In genomic region chr21:45769239-45769758, GRCh38 we compare ENCODE assay signal across 18 cellular contexts.
DNase-seq lines count a peak whose midpoint lies in the region; TF ChIP-seq lines count a peak whose summit lies in the region.
"Had no signal": no experiment of that assay in that cellular context is flagged by ENCODE, and none has a peak within 500 bp of the region (broad histone marks: within the 10 kb centered on the region; RNA-seq: fewer than 3 reads in every experiment).

No MANE protein-coding gene starts in this region.

- no peak overlapping the region for H2BK5ac ChIP-seq in neuronal stem cell (ENCODE audit: low read length)

- peak overlapping the region; percentile 5 for H2AK5ac ChIP-seq in neuronal stem cell (ENCODE audit: low read depth, low read length)

- no peaks in the 10 kb centered on the region for H3K79me1 ChIP-seq in neuronal stem cell (ENCODE audit: low read depth, low read length)

- TF ChIP-seq CTCF in GM13976 (IDR thresholded peaks at IDR 0.05; ENCODE audit: borderline replicate concordance, control extremely low read depth, extremely low read depth, insufficient read depth, missing control alignments) = no peak
- TF ChIP-seq CTCF in tibial artery (IDR thresholded peaks at IDR 0.05) = no peak

- H3K18ac ChIP-seq in neuronal stem cell (ENCODE audit: low read length) = peak overlapping the region; percentile 36

- H2AFZ ChIP-seq in neuronal stem cell (ENCODE audit: low read length) = no peak overlapping the region

- no peak overlapping the region for H2BK120ac ChIP-seq in neuronal stem cell (ENCODE audit: low read depth, low read length)

- peak; percentile 75 for DNase-seq in activated CD4-positive, alpha-beta T cell treated with anti-CD3 and anti-CD28 coated beads, Interleukin-2, amount 10 ng/mL, durations not matched to agents 24 days and 14 days
- no peak for DNase-seq in activated CD4-positive, alpha-beta T cell treated with anti-CD3 and anti-CD28 coated beads for 4 hours
- DNase-seq in GM13976 (ENCODE audit: low spot score) (peak; percentile 22), neuronal stem cell (ENCODE audit: low spot score) (no peak), NCI-H2196 (lab: John Stamatoyannopoulos, UW; ENCODE audit: unreplicated experiment) (no peak), HuH-7.5 (ENCODE audit: low spot score) (no peak), tibial artery (no peak)
- DNase-seq in activated T-cell treated with anti-CD3 and anti-CD28 coated beads, Interleukin-2, amount 50 U/mL, for 48 hours = peak; percentile 46 to 52
- DNase-seq: body of pancreas, esophagus squamous epithelium, NCI-H146, NCI-H2171 treated with DMSO at 0.1 percent for 48 hours, NCI-H774, thyroid gland had no signal

- in situ Hi-C loops in GM13976 (cut with MboI; ENCODE audit: low sequenced_read_pairs, unreplicated experiment) = no loop called here

- peaks cover 0 to 5% of the 10 kb centered on the region in 2 donors for H3K4me1 ChIP-seq in neuronal stem cell (ENCODE audit: control insufficient read depth in 2 of 2, insufficient read depth in 1 of 2, low read depth in 1 of 2, low read length in 2 of 2)
- H3K4me1 ChIP-seq in tibial artery = no peaks in the 10 kb centered on the region
- H3K4me1 ChIP-seq: body of pancreas, esophagus squamous epithelium, gastroesophageal sphincter, thyroid gland had no signal

- no peaks in the 10 kb centered on the region for H3K27me3 Mint-ChIP-seq in activated CD4-positive, alpha-beta T cell treated with anti-CD3 and anti-CD28 coated beads, Interleukin-2, amount 10 ng/mL, durations not matched to agents 24 days and 14 days

- peaks cover under 1% of the 10 kb centered on the region for H3K9me3 Mint-ChIP-seq in activated CD4-positive, alpha-beta T cell treated with anti-CD3 and anti-CD28 coated beads, Interleukin-2, amount 10 ng/mL, durations not matched to agents 24 days and 14 days

- no peak overlapping the region for H2BK12ac ChIP-seq in neuronal stem cell (ENCODE audit: low read length)

- no peak overlapping the region for H3K23ac ChIP-seq in neuronal stem cell (ENCODE audit: low read depth, low read length, poor library complexity)

- H4K8ac ChIP-seq in neuronal stem cell (ENCODE audit: low read depth, low read length) = no peak overlapping the region

- H3K27ac Mint-ChIP-seq in activated CD4-positive, alpha-beta T cell treated with anti-CD3 and anti-CD28 coated beads, Interleukin-2, amount 10 ng/mL, durations not matched to agents 24 days and 14 days = peak overlapping the region; percentile 92

- no CpG with 5 or more reads among the region's 16 CpGs for WGBS in neuronal stem cell (ENCODE audit: extremely low coverage in 2 of 2, insufficient read length in 2 of 2, insufficient replicate concordance in 1 of 2), 2 donors

- no peak overlapping the region for H3K4ac ChIP-seq in neuronal stem cell (ENCODE audit: low read length)

- H3K9ac ChIP-seq in neuronal stem cell (ENCODE audit: low read depth, low read length, poor library complexity) = no peak overlapping the region

- H3K4me3 Mint-ChIP-seq in activated CD4-positive, alpha-beta T cell treated with anti-CD3 and anti-CD28 coated beads, Interleukin-2, amount 10 ng/mL, durations not matched to agents 24 days and 14 days = peak overlapping the region; percentile 35

- H3K27me3 ChIP-seq in neuronal stem cell (ENCODE audit: control insufficient read depth in 3 of 3, insufficient read depth in 3 of 3, low read depth in 1 of 3, low read length in 3 of 3) = no peaks in the 10 kb centered on the region
- H3K27me3 ChIP-seq in tibial artery = peaks cover 0 to 4% of the 10 kb centered on the region in 2 donors
- H3K27me3 ChIP-seq: BLaER1 treated with 17β-estradiol and CSF1 and Interleukin-3, amounts not matched to agents 10 nM and 100 nM; body of pancreas; gastroesophageal sphincter; thyroid gland had no signal

- no peak overlapping the region for H2BK15ac ChIP-seq in neuronal stem cell (ENCODE audit: low read length)

- no peak overlapping the region for H4K91ac ChIP-seq in neuronal stem cell (ENCODE audit: low read depth, low read length, poor library complexity)

- no peak overlapping the region for H3K14ac ChIP-seq in neuronal stem cell (ENCODE audit: low read length)

- H3K27ac ChIP-seq in neuronal stem cell (replicated peaks; ENCODE audit: low read length) (no peak overlapping the region), tibial artery (no peak overlapping the region)
- H3K27ac ChIP-seq: BLaER1 treated with 17β-estradiol and CSF1 and Interleukin-3, amounts not matched to agents 10 nM and 100 nM; body of pancreas; esophagus squamous epithelium; gastroesophageal sphincter; HL-60; thyroid gland had no signal

- H3K4me3 ChIP-seq in neuronal stem cell (ENCODE audit: low read length in 2 of 2) (no peak overlapping the region), tibial artery (no peak overlapping the region)
- H3K4me3 ChIP-seq: BLaER1 treated with 17β-estradiol and CSF1 and Interleukin-3, amounts not matched to agents 10 nM and 100 nM; body of pancreas; esophagus squamous epithelium; gastroesophageal sphincter; lung; thyroid gland had no signal

- H3K9me3 ChIP-seq in neuronal stem cell (replicated peaks in 1 of 2; ENCODE audit: control insufficient read depth in 2 of 2, insufficient read depth in 1 of 2, low read depth in 1 of 2, low read length in 2 of 2) = no peaks in the 10 kb centered on the region
- H3K9me3 ChIP-seq in tibial artery = peaks cover 0 to 11% (median 3%) of the 10 kb centered on the region in 3 donors
- H3K9me3 ChIP-seq: esophagus squamous epithelium, gastroesophageal sphincter, thyroid gland had no signal

- peaks cover 43% of the 10 kb centered on the region for H3K4me1 Mint-ChIP-seq in activated CD4-positive, alpha-beta T cell treated with anti-CD3 and anti-CD28 coated beads, Interleukin-2, amount 10 ng/mL, durations not matched to agents 24 days and 14 days

- intact Hi-C loops in activated CD4-positive, alpha-beta T cell treated with anti-CD3 and anti-CD28 coated beads, Interleukin-2, amount 10 ng/mL, durations not matched to agents 24 days and 14 days (cut with micrococcal nuclease) = no loop called here
- intact Hi-C loops in tibial artery (cut with DNase I; ENCODE audit: low total_unique reads) = no loop called here

- no peaks in the 10 kb centered on the region for H3K36me3 ChIP-seq in neuronal stem cell (replicated peaks in 1 of 2; ENCODE audit: control insufficient read depth in 2 of 2, insufficient read depth in 2 of 2, low read length in 2 of 2)
- no peaks in the 10 kb centered on the region for H3K36me3 ChIP-seq in tibial artery
- H3K36me3 ChIP-seq: esophagus squamous epithelium, gastroesophageal sphincter, thyroid gland had no signal

- H3K36me3 Mint-ChIP-seq in activated CD4-positive, alpha-beta T cell treated with anti-CD3 and anti-CD28 coated beads, Interleukin-2, amount 10 ng/mL, durations not matched to agents 24 days and 14 days (ENCODE audit: low read depth) = peaks cover 4% of the 10 kb centered on the region

- no peak overlapping the region for H3K4me2 ChIP-seq in neuronal stem cell (ENCODE audit: insufficient read depth, low read length, poor library complexity, severe bottlenecking)
- H3K4me2 ChIP-seq: BLaER1 treated with 17β-estradiol and CSF1 and Interleukin-3, amounts not matched to agents 10 nM and 100 nM had no signal

Comparison
In these comparisons a context has a peak if more than half of its experiments do, and no peak if none do; other contexts are left out.
1. DNase-seq: peak in activated CD4-positive, alpha-beta T cell treated with anti-CD3 and anti-CD28 coated beads, Interleukin-2, amount 10 ng/mL, durations not matched to agents 24 days and 14 days (single experiment), GM13976 (single experiment) and activated T-cell treated with anti-CD3 and anti-CD28 coated beads, Interleukin-2, amount 50 U/mL, for 48 hours (2 of 2); none in activated CD4-positive, alpha-beta T cell treated with anti-CD3 and anti-CD28 coated beads for 4 hours (0 of 2), neuronal stem cell (single experiment), NCI-H2196 (single experiment), HuH-7.5 (single experiment) and tibial artery (0 of 2).